Comparison of ENCODE assay signal across 2 cellular contexts in genomic region chr13:102793583-102794355, GRCh38.
TF ChIP-seq lines count a peak whose summit lies in the region.

No MANE protein-coding gene starts in this region.

TF ChIP-seq in GM23338, 12 proteins besides CTCF, POLR2A, EP300 and RAD21:
- TF ChIP-seq NANOG (IDR thresholded peaks at IDR 0.05; ENCODE audit: borderline replicate concordance) = peak; percentile 84
- TF ChIP-seq, protein P1, sequence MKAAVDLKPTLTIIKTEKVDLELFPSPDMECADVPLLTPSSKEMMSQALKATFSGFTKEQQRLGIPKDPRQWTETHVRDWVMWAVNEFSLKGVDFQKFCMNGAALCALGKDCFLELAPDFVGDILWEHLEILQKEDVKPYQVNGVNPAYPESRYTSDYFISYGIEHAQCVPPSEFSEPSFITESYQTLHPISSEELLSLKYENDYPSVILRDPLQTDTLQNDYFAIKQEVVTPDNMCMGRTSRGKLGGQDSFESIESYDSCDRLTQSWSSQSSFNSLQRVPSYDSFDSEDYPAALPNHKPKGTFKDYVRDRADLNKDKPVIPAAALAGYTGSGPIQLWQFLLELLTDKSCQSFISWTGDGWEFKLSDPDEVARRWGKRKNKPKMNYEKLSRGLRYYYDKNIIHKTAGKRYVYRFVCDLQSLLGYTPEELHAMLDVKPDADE (IDR thresholded peaks at IDR 0.05) = no peak

TF ChIP-seq in H1, 55 proteins besides CTCF, POLR2A, EP300 and RAD21:
- TF ChIP-seq RFX5 (IDR thresholded peaks at IDR 0.05; ENCODE audit: borderline replicate concordance, low read depth, low read length) (no peak), POU5F1 (IDR thresholded peaks at IDR 0.05; ENCODE audit: low read depth, low read length) (0 out of 2 replicates have a peak, but pooled peaks have one; percentile 30)
